In genomic region chr13:35995136-35995535, GRCh38 we compare ENCODE assay signal across 20 cellular contexts.
DNase-seq lines count a peak whose midpoint lies in the region; ATAC-seq, FAIRE-seq and TF ChIP-seq lines count a peak whose summit lies in the region.
"Had no signal": no experiment of that assay in that cellular context is flagged by ENCODE, and none has a peak within 500 bp of the region (broad histone marks: within the 10 kb centered on the region; RNA-seq: fewer than 3 reads in every experiment).

No MANE protein-coding gene starts in this region.

- TF ChIP-seq POLR2A in IMR-90 (IDR thresholded peaks at IDR 0.05; ENCODE audit: low read depth, low read length): no peak

- H4K8ac ChIP-seq in IMR-90 (ENCODE audit: low read depth in 2 of 2, low read length in 2 of 2): no peak overlapping the region

- peak overlapping the region; percentile 83 for H3K27ac Mint-ChIP-seq in astrocyte (ENCODE audit: unreplicated experiment)
- H3K27ac Mint-ChIP-seq: activated CD8-positive, alpha-beta T cell treated with anti-CD3 and anti-CD28 coated beads for 36 hours; activated T-cell treated with anti-CD3 and anti-CD28 coated beads, Interleukin-2, amount 50 U/mL, for 24 hours; CD8-positive, alpha-beta T cell; stimulated activated memory B cell treated with anti-CD40 and anti-IgM and Interleukin-4, amounts not matched to agents 10 μg/mL and 1 μg/mL and 100 μg/mL, for 72 hours; T-helper 1 cell treated with Interleukin-12 subunit alpha and Interleukin-12 subunit beta and Interleukin-4 antibody, amounts not matched to agents 30 μg/mL and 1 μg/mL, for 36 hours had no signal

- WGBS in IMR-90 (ENCODE audit: extremely low coverage in 2 of 2, insufficient read length in 1 of 2), 2 experiments: no CpG with 5 or more reads among the region's 2 CpGs

- no peak overlapping the region for H3K23ac ChIP-seq in IMR-90 (ENCODE audit: low read depth, low read length)

- no peak for TF ChIP-seq RAD21 in IMR-90 (IDR thresholded peaks at IDR 0.05; ENCODE audit: low read length)

- no peak overlapping the region for H3K4ac ChIP-seq in IMR-90 (ENCODE audit: low read depth, low read length)

- ATAC-seq in IMR-90 (ENCODE audit: low read depth): no peak
- ATAC-seq in HG03039 (IDR thresholded peaks at IDR 0.05; ENCODE audit: unreplicated experiment): no peak
- ATAC-seq in upper lobe of right lung: no peak
- ATAC-seq: activated CD8-positive, alpha-beta T cell treated with anti-CD3 and anti-CD28 coated beads for 36 hours; CD8-positive, alpha-beta T cell; stimulated activated memory B cell treated with anti-CD40 and anti-IgM and Interleukin-4, amounts not matched to agents 10 μg/mL and 1 μg/mL and 100 μg/mL, for 72 hours had no signal

- H3K4me2 ChIP-seq in IMR-90 (ENCODE audit: low read depth, low read length): no peak overlapping the region
- peak overlapping the region; percentile 0 for H3K4me2 ChIP-seq in astrocyte (ENCODE audit: low read length)

- H4K20me1 ChIP-seq in IMR-90 (ENCODE audit: insufficient read depth, low read length) (no peaks in the 10 kb centered on the region), astrocyte (ENCODE audit: insufficient read depth, low read length) (no peaks in the 10 kb centered on the region)

- no peak overlapping the region for H3K4me3 Mint-ChIP-seq in astrocyte (ENCODE audit: unreplicated experiment)
- H3K4me3 Mint-ChIP-seq: activated CD8-positive, alpha-beta T cell treated with anti-CD3 and anti-CD28 coated beads for 36 hours; activated T-cell treated with anti-CD3 and anti-CD28 coated beads, Interleukin-2, amount 50 U/mL, for 24 hours; CD8-positive, alpha-beta T cell; neural crest cell; stimulated activated memory B cell treated with anti-CD40 and anti-IgM and Interleukin-4, amounts not matched to agents 10 μg/mL and 1 μg/mL and 100 μg/mL, for 72 hours; T-helper 1 cell treated with Interleukin-12 subunit alpha and Interleukin-12 subunit beta and Interleukin-4 antibody, amounts not matched to agents 30 μg/mL and 1 μg/mL, for 36 hours had no signal

- no peak overlapping the region for H2BK20ac ChIP-seq in IMR-90 (ENCODE audit: low read depth, low read length)

- H2BK5ac ChIP-seq in IMR-90 (ENCODE audit: low read depth, low read length, poor library complexity, severe bottlenecking): no peak overlapping the region

- H3K56ac ChIP-seq in IMR-90 (ENCODE audit: extremely low read depth, insufficient read depth, low read length): no peak overlapping the region

- no peaks in the 10 kb centered on the region for H3K27me3 Mint-ChIP-seq in astrocyte (ENCODE audit: low read depth, unreplicated experiment)
- H3K27me3 Mint-ChIP-seq: activated CD8-positive, alpha-beta T cell treated with anti-CD3 and anti-CD28 coated beads for 36 hours; activated T-cell treated with anti-CD3 and anti-CD28 coated beads, Interleukin-2, amount 50 U/mL, for 24 hours; stimulated activated memory B cell treated with anti-CD40 and anti-IgM and Interleukin-4, amounts not matched to agents 10 μg/mL and 1 μg/mL and 100 μg/mL, for 72 hours had no signal

- H2AFZ ChIP-seq in IMR-90 (replicated peaks; ENCODE audit: low read length, poor library complexity): no peak overlapping the region
- no peak overlapping the region for H2AFZ ChIP-seq in astrocyte (ENCODE audit: low read depth, low read length)

- no peaks in the 10 kb centered on the region for H3K9me3 ChIP-seq in A673 (ENCODE audit: low read depth, low read length, poor library complexity, severe bottlenecking)
- no peaks in the 10 kb centered on the region for H3K9me3 ChIP-seq in IMR-90 (ENCODE audit: control insufficient read depth, insufficient read depth, low read length)
- no peaks in the 10 kb centered on the region for H3K9me3 ChIP-seq in astrocyte (ENCODE audit: insufficient read depth, low read depth, low read length)
- H3K9me3 ChIP-seq in upper lobe of right lung: no peaks in the 10 kb centered on the region
- H3K9me3 ChIP-seq: MG63 had no signal

- H3K4me1 Mint-ChIP-seq in astrocyte (ENCODE audit: low read depth, unreplicated experiment): peaks cover 15% of the 10 kb centered on the region
- H3K4me1 Mint-ChIP-seq: stimulated activated memory B cell treated with anti-CD40 and anti-IgM and Interleukin-4, amounts not matched to agents 10 μg/mL and 1 μg/mL and 100 μg/mL, for 72 hours had no signal

- TF ChIP-seq CTCF in A673 (conservative IDR thresholded peaks at IDR 0.05; ENCODE audit: low read depth, low read length) (no peak), IMR-90 (conservative IDR thresholded peaks at IDR 0.05; ENCODE audit: low read depth, low read length) (no peak), astrocyte (IDR thresholded peaks at IDR 0.05; ENCODE audit: insufficient read depth, low read depth, low read length) (no peak), fibroblast of villous mesenchyme (IDR thresholded peaks at IDR 0.05; ENCODE audit: insufficient read depth, low read depth, low read length) (no peak), upper lobe of right lung (IDR thresholded peaks at IDR 0.05) (no peak)

- POLR2A ChIA-PET in A673 (lab: Charles Lee; ENCODE audit: low non-redundant PET): no interaction called here
- POLR2A ChIA-PET in IMR-90 (lab: Charles Lee; ENCODE audit: unreplicated experiment): no interaction called here

- H3K4me1 ChIP-seq in A673 (ENCODE audit: insufficient read depth, low read length, poor library complexity, severe bottlenecking): peaks cover 25% of the 10 kb centered on the region
- H3K4me1 ChIP-seq in IMR-90 (ENCODE audit: control insufficient read depth, insufficient read depth, low read length): no peaks in the 10 kb centered on the region
- peaks cover 27% of the 10 kb centered on the region for H3K4me1 ChIP-seq in astrocyte (ENCODE audit: insufficient read depth, low read length)
- no peaks in the 10 kb centered on the region for H3K4me1 ChIP-seq in upper lobe of right lung

- CTCF ChIA-PET in A673 (lab: Charles Lee): no interaction called here
- CTCF ChIA-PET in IMR-90 (lab: Yijun Ruan, JAX): no interaction called here

- H4K5ac ChIP-seq in IMR-90 (ENCODE audit: low read depth, low read length): no peak overlapping the region

- no peak overlapping the region for H3K18ac ChIP-seq in IMR-90 (ENCODE audit: low read depth, low read length)

- H3K9me1 ChIP-seq in IMR-90 (ENCODE audit: insufficient read depth, low read length): no peaks in the 10 kb centered on the region

- dilution Hi-C loops in IMR-90 (cut with HindIII; ENCODE audit: low sequenced_read_pairs, unreplicated experiment): no loop called here

- DNase-seq in A673 (ENCODE audit: low spot score) (peak; percentile 20), IMR-90 (no peak), astrocyte (ENCODE audit: low read depth) (no peak), fibroblast of villous mesenchyme (ENCODE audit: low read depth) (peak; percentile 20), upper lobe of right lung (no peak), HK-2 (ENCODE audit: unreplicated experiment) (no peak), kidney glomerular epithelial cell (lab: John Stamatoyannopoulos, UW) (no peak)
- DNase-seq: activated CD8-positive, alpha-beta T cell treated with anti-CD3 and anti-CD28 coated beads for 36 hours; activated naive CD4-positive, alpha-beta T cell treated with anti-CD3 and anti-CD28 coated beads, Interleukin-2, amount 50 U/mL, for 16 hours; activated T-cell treated with anti-CD3 and anti-CD28 coated beads, Interleukin-2, amount 50 U/mL, for 24 hours; CD8-positive, alpha-beta T cell; DMS79 treated with DMSO at 0.1 percent for 48 hours; NCI-H2029; stimulated activated CD4-positive, alpha-beta T cell treated with anti-CD3 and anti-CD28 coated beads, Interleukin-15, amount 100 ng/mL, for 24 hours had no signal

- no peak overlapping the region for H3K4me3 ChIP-seq in A673 (ENCODE audit: low read depth, low read length, poor library complexity, severe bottlenecking)
- H3K4me3 ChIP-seq in IMR-90 (ENCODE audit: insufficient read depth, low read depth, low read length): no peak overlapping the region
- no peak overlapping the region for H3K4me3 ChIP-seq in astrocyte (ENCODE audit: insufficient read depth, low read depth, low read length)
- no peak overlapping the region for H3K4me3 ChIP-seq in fibroblast of villous mesenchyme (ENCODE audit: low read depth, low read length)
- H3K4me3 ChIP-seq in upper lobe of right lung: no peak overlapping the region
- H3K4me3 ChIP-seq: MG63 had no signal

- peaks cover 4% of the 10 kb centered on the region for H3K9me3 Mint-ChIP-seq in astrocyte (ENCODE audit: unreplicated experiment)
- H3K9me3 Mint-ChIP-seq: activated CD8-positive, alpha-beta T cell treated with anti-CD3 and anti-CD28 coated beads for 36 hours; stimulated activated memory B cell treated with anti-CD40 and anti-IgM and Interleukin-4, amounts not matched to agents 10 μg/mL and 1 μg/mL and 100 μg/mL, for 72 hours had no signal

- no peak overlapping the region for H3K9ac ChIP-seq in IMR-90 (ENCODE audit: low read depth, low read length)
- peak overlapping the region; percentile 37 for H3K9ac ChIP-seq in astrocyte (ENCODE audit: low read length)

- H3K14ac ChIP-seq in IMR-90 (replicated peaks; ENCODE audit: low read depth, low read length): no peak overlapping the region

- in situ Hi-C loops in IMR-90 (cut with MboI; ENCODE audit: low sequenced_read_pairs): loop anchor here (25.0 kb wide), 1 partner anchor 742 kb away; no protein-coding TSS in a partner anchor

- no peak for FAIRE-seq in astrocyte (lab: Jason Lieb, UNC)
- FAIRE-seq: islet of Langerhans had no signal

- H3K27me3 ChIP-seq in A673 (replicated peaks; ENCODE audit: insufficient read depth, low read depth, low read length, poor library complexity) (no peaks in the 10 kb centered on the region), IMR-90 (ENCODE audit: control insufficient read depth, insufficient read depth, low read length) (peaks cover 2% of the 10 kb centered on the region; the same call in 1 of the 2 replicates), astrocyte (ENCODE audit: insufficient read depth, low read length) (no peaks in the 10 kb centered on the region), upper lobe of right lung (no peaks in the 10 kb centered on the region)
- H3K27me3 ChIP-seq: MG63 had no signal

- H3K27ac ChIP-seq in A673 (ENCODE audit: low read depth, low read length, poor library complexity, severe bottlenecking): peak overlapping the region; percentile 37
- no peak overlapping the region for H3K27ac ChIP-seq in IMR-90 (ENCODE audit: insufficient read depth, low read length)
- H3K27ac ChIP-seq in astrocyte (ENCODE audit: low read depth, low read length): peak overlapping the region; percentile 62
- no peak overlapping the region for H3K27ac ChIP-seq in upper lobe of right lung

- no peak overlapping the region for H4K91ac ChIP-seq in IMR-90 (ENCODE audit: insufficient read depth, low read depth, low read length)

- no peaks in the 10 kb centered on the region for H3K79me1 ChIP-seq in IMR-90 (ENCODE audit: low read depth in 1 of 2, low read length in 2 of 2)

- no peaks in the 10 kb centered on the region for H3K36me3 Mint-ChIP-seq in astrocyte (ENCODE audit: low read depth, unreplicated experiment)
- H3K36me3 Mint-ChIP-seq: CD8-positive, alpha-beta T cell; stimulated activated memory B cell treated with anti-CD40 and anti-IgM and Interleukin-4, amounts not matched to agents 10 μg/mL and 1 μg/mL and 100 μg/mL, for 72 hours had no signal

- no peak overlapping the region for H2BK120ac ChIP-seq in IMR-90 (ENCODE audit: low read depth, low read length)

- intact Hi-C loops in A673 (cut with micrococcal nuclease; ENCODE audit: unreplicated experiment): no loop called here
- intact Hi-C loops in IMR-90 (cut with micrococcal nuclease): no loop called here
- intact Hi-C loops in upper lobe of right lung (cut with DNase I): no loop called here

- H2AK5ac ChIP-seq in IMR-90 (ENCODE audit: low read depth, low read length): no peak overlapping the region

- H3K36me3 ChIP-seq in A673 (ENCODE audit: insufficient read depth, low read length, poor library complexity, severe bottlenecking) (no peaks in the 10 kb centered on the region), IMR-90 (ENCODE audit: control insufficient read depth, insufficient read depth, low read length) (no peaks in the 10 kb centered on the region), astrocyte (ENCODE audit: insufficient read depth, low read length) (no peaks in the 10 kb centered on the region), upper lobe of right lung (no peaks in the 10 kb centered on the region)
- H3K36me3 ChIP-seq: MG63 had no signal

- no peak overlapping the region for H2AK9ac ChIP-seq in IMR-90 (replicated peaks; ENCODE audit: low read depth, low read length, poor library complexity)

- no peak overlapping the region for H2BK15ac ChIP-seq in IMR-90 (ENCODE audit: low read depth, low read length)

- no TSS peak for BruUV-seq in A673 (replicated peaks; lab: Mats Ljungman, UMichigan)
- BruUV-seq in IMR-90 (replicated peaks; lab: Mats Ljungman, UMichigan): no TSS peak

- no peaks in the 10 kb centered on the region for H3K79me2 ChIP-seq in astrocyte (ENCODE audit: insufficient read depth, low read length)

Comparison
In these comparisons a context has a peak if more than half of its experiments do, and no peak if none do; other contexts are left out.
1. DNase-seq: peak in A673 (single experiment) and fibroblast of villous mesenchyme (single experiment); none in IMR-90 (single experiment), astrocyte (single experiment), upper lobe of right lung (single experiment), HK-2 (single experiment) and kidney glomerular epithelial cell (single experiment).
2. H3K27ac ChIP-seq: peak in A673 (single experiment) and astrocyte (single experiment); none in IMR-90 (single experiment) and upper lobe of right lung (single experiment).